16 cellular contexts compared by ENCODE assay signal in the genomic region with DNA sequence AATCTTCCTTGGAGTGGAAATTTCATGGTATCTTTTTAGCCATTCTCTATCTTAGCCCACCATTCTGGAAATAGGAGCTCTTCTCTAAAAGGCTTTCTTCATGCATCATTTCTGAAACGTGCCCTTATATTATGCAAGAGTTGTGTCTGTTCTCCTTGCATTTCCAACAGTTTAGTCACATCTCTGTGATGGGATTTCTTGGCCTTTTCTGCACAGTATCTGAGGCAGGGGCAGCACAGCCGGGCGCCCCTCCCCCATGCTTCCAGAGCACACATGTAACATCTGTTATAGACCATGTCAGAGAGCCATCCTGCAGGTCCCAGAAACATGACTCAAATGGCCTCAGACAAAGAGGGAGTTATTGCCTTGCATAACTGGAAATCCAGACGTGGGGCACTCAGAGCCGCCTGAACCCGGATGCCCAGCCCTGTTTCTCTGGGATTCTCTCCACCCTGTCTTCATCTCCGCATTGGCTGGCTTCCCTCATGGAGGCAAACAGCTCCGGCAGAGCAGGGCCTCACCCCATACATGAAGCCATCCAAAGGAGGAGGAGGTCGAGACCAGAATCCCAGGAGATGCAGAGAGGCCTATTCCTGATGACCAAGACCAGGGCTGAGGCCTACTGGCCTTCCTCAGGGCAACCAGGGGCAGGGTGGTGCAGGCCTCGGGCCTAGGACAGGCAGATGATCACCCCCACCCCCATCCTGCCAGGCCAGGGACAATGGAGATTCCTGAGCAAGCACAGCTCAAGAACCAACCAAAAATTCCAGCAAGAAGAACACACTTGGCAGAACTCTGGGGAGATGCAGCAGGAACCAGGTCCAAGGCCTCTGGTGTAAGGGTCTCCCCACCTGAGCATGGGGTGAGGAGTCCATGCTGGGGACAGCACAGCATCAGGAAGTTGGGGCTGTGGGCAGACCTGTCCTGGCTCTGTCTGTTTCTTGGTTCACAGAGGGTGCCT.
A peak's percentile ranks its signal among the peaks of the same experiment; 100 is the strongest.
DNase-seq lines count a peak whose midpoint lies in the region; ATAC-seq and TF ChIP-seq lines count a peak whose summit lies in the region.
"Had no signal": no experiment of that assay in that cellular context is flagged by ENCODE, and none has a peak within 500 bp of the region (broad histone marks: within the 10 kb centered on the region; RNA-seq: fewer than 3 reads in every experiment).

No MANE protein-coding gene starts in this region.

- peaks cover 2% of the 10 kb centered on the region for H3K27me3 ChIP-seq in hepatocyte
- no peaks in the 10 kb centered on the region for H3K27me3 ChIP-seq in prostate gland (replicated peaks; ENCODE audit: insufficient read depth)

- ATAC-seq in T-helper 17 cell (no peak), HG03159 (IDR thresholded peaks at IDR 0.05; ENCODE audit: unreplicated experiment) (no peak), T-cell (replicated peaks in 1 of 4) (no peak)
- ATAC-seq: foreskin keratinocyte had no signal

- DNase-seq in stimulated activated CD4-positive, alpha-beta T cell treated with anti-CD3 and anti-CD28 coated beads, Interleukin-4, amount 100 ng/mL, for 24 hours = peak; percentile 2
- DNase-seq in stimulated activated CD4-positive, alpha-beta T cell treated with anti-CD3 and anti-CD28 coated beads, Interleukin-4, amount 100 ng/mL, for 4 hours = no peak
- DNase-seq in T-helper 17 cell (no peak), hepatocyte (ENCODE audit: low spot score) (peak; percentile 63), substantia nigra (lab: John Stamatoyannopoulos, UW) (no peak), T-cell (no peak), prostate gland (ENCODE audit: low spot score) (no peak)
- DNase-seq: activated gamma-delta T cell; foreskin keratinocyte; natural killer cell; NCI-H1092 treated with DMSO at 0.1 percent for 48 hours; NCI-H2171; SHP77 treated with DMSO at 0.1 percent for 48 hours; stimulated activated CD4-positive, alpha-beta T cell treated with anti-CD3 and anti-CD28 coated beads, Interleukin-1b, Interleukin-23, amount 100 ng/mL, for 48 hours had no signal

- H3K36me3 Mint-ChIP-seq in T-helper 17 cell (ENCODE audit: low read depth) (peaks cover 6% of the 10 kb centered on the region), T-cell (no peaks in the 10 kb centered on the region)
- H3K36me3 Mint-ChIP-seq: natural killer cell had no signal

- H3K27ac Mint-ChIP-seq in T-helper 17 cell (peak overlapping the region; percentile 27), T-cell (no peak overlapping the region)

- intact Hi-C loops in prostate gland (cut with DNase I) = no loop called here

- no peak overlapping the region for H2AFZ ChIP-seq in hepatocyte

- H3K9me3 ChIP-seq in T-helper 17 cell (ENCODE audit: control insufficient read depth, low read length, poor library complexity, severe bottlenecking) (no peaks in the 10 kb centered on the region), hepatocyte (ENCODE audit: low read depth) (no peaks in the 10 kb centered on the region), prostate gland (no peaks in the 10 kb centered on the region)

- no peak for TF ChIP-seq POLR2A in prostate gland (IDR thresholded peaks at IDR 0.05)

- H3K79me2 ChIP-seq in hepatocyte = no peaks in the 10 kb centered on the region

- H3K9me2 ChIP-seq in hepatocyte (replicated peaks; ENCODE audit: insufficient read depth) = no peaks in the 10 kb centered on the region

- CTCF ChIA-PET in T-cell (lab: Charles Lee) = interaction anchor here in 1 of 2 donors (0.6 to 0.7 kb wide), 2 partner anchors 169 to 206 kb away, joined by 3 to 5 read pairs; no protein-coding TSS in a partner anchor

- WGBS in hepatocyte (ENCODE audit: low lambda C conversion rate, missing lambda C conversion rate) = 75% methylated on average over 10 of the region's 10 CpGs
- WGBS in prostate gland = 84% methylated on average over 10 of the region's 10 CpGs

- no peaks in the 10 kb centered on the region for H4K20me1 ChIP-seq in hepatocyte (ENCODE audit: insufficient read depth, poor library complexity, severe bottlenecking)

- H3K4me2 ChIP-seq in hepatocyte = no peak overlapping the region

- peaks cover 2% of the 10 kb centered on the region for H3K4me1 Mint-ChIP-seq in T-helper 17 cell
- peaks cover 0 to 2% (median 0%) of the 10 kb centered on the region in 3 donors for H3K4me1 Mint-ChIP-seq in T-cell
- H3K4me1 Mint-ChIP-seq: natural killer cell had no signal

- H3K9me3 Mint-ChIP-seq in T-cell = no peaks in the 10 kb centered on the region
- H3K9me3 Mint-ChIP-seq: natural killer cell had no signal

- H3K27ac ChIP-seq in hepatocyte (peak overlapping the region; percentile 87), substantia nigra (ENCODE audit: low read depth, low read length, poor library complexity, severe bottlenecking) (no peak overlapping the region), prostate gland (no peak overlapping the region)
- H3K27ac ChIP-seq: foreskin keratinocyte had no signal

- POLR2A ChIA-PET in T-cell (lab: Charles Lee) = no interaction called here

- H3K4me3 ChIP-seq in hepatocyte (no peak overlapping the region), prostate gland (no peak overlapping the region)
- H3K4me3 ChIP-seq: lung had no signal

- TF ChIP-seq CTCF in hepatocyte (IDR thresholded peaks at IDR 0.05; ENCODE audit: poor library complexity) = no peak
- TF ChIP-seq CTCF in prostate gland (IDR thresholded peaks at IDR 0.05) = no peak

- peaks cover 59% of the 10 kb centered on the region for H3K27me3 Mint-ChIP-seq in T-helper 17 cell
- H3K27me3 Mint-ChIP-seq in T-cell = peaks cover 21 to 31% of the 10 kb centered on the region in 2 donors

- H3K4me3 Mint-ChIP-seq in T-helper 17 cell = no peak overlapping the region
- no peak overlapping the region for H3K4me3 Mint-ChIP-seq in T-cell
- H3K4me3 Mint-ChIP-seq: natural killer cell had no signal

- H3K4me1 ChIP-seq in hepatocyte (ENCODE audit: insufficient read depth) = peaks cover 4% of the 10 kb centered on the region
- H3K4me1 ChIP-seq in prostate gland (replicated peaks) = no peaks in the 10 kb centered on the region
- H3K4me1 ChIP-seq: foreskin keratinocyte had no signal

- no peaks in the 10 kb centered on the region for H3K36me3 ChIP-seq in hepatocyte (replicated peaks; ENCODE audit: insufficient read depth, low read depth)
- no peaks in the 10 kb centered on the region for H3K36me3 ChIP-seq in prostate gland

Comparison
In these comparisons a context has a peak if more than half of its experiments do, and no peak if none do; other contexts are left out.
1. DNase-seq: peak in stimulated activated CD4-positive, alpha-beta T cell treated with anti-CD3 and anti-CD28 coated beads, Interleukin-4, amount 100 ng/mL, for 24 hours (single experiment) and hepatocyte (single experiment); none in stimulated activated CD4-positive, alpha-beta T cell treated with anti-CD3 and anti-CD28 coated beads, Interleukin-4, amount 100 ng/mL, for 4 hours (0 of 2), T-helper 17 cell (0 of 3), substantia nigra (0 of 49), T-cell (0 of 34) and prostate gland (single experiment).